Comparison of ENCODE assay signal across 12 cellular contexts in genomic region chr13:24162604-24163003, GRCh38. TPM values are rescaled to one million over a fixed set of nuclear protein-coding genes. Genes with fewer than 3 reads are reported as not detected.
DNase-seq lines count a peak whose midpoint lies in the region; ATAC-seq and TF ChIP-seq lines count a peak whose summit lies in the region.
"Had no signal": no experiment of that assay in that cellular context is flagged by ENCODE, and none has a peak within 500 bp of the region (broad histone marks: within the 10 kb centered on the region; RNA-seq: fewer than 3 reads in every experiment).

No MANE protein-coding gene starts in this region.

- no peak overlapping the region for H3K23ac ChIP-seq in H9 (ENCODE audit: insufficient read length, low read depth, low read length)

- H3K79me2 ChIP-seq in H9 (ENCODE audit: insufficient read depth, low read length): peaks cover 23% of the 10 kb centered on the region; the same call in 1 of the 2 replicates

- POLR2A ChIA-PET in naive thymus-derived CD8-positive, alpha-beta T cell (lab: Charles Lee): no interaction called here

- H3K9me3 ChIP-seq in CD4-positive, CD25-positive, alpha-beta regulatory T cell (ENCODE audit: control insufficient read depth in 2 of 2, low read length in 2 of 2): no peaks in the 10 kb centered on the region
- no peaks in the 10 kb centered on the region for H3K9me3 ChIP-seq in H9 (ENCODE audit: control insufficient read depth, low read depth, low read length)

- no peak overlapping the region for H2BK5ac ChIP-seq in H9 (ENCODE audit: insufficient read length, low read length)

- peaks cover 13% of the 10 kb centered on the region for H3K27me3 Mint-ChIP-seq in CD4-positive, CD25-positive, alpha-beta regulatory T cell
- H3K27me3 Mint-ChIP-seq in H9 (ENCODE audit: low read depth): peaks cover 12% of the 10 kb centered on the region
- H3K27me3 Mint-ChIP-seq in naive thymus-derived CD8-positive, alpha-beta T cell: peaks cover 0 to 7% (median 0%) of the 10 kb centered on the region in 5 donors

- intact Hi-C loops in posterior vena cava (cut with DNase I): no loop called here

- no peak overlapping the region for H3K4me3 ChIP-seq in CD4-positive, CD25-positive, alpha-beta regulatory T cell (ENCODE audit: low read depth, low read length)

- no peak overlapping the region for H4K91ac ChIP-seq in H9 (ENCODE audit: insufficient read length, low read depth, low read length)

- no peak overlapping the region for H2BK120ac ChIP-seq in H9 (ENCODE audit: low read depth, low read length, poor library complexity, severe bottlenecking)

- H3K4me3 Mint-ChIP-seq in CD4-positive, CD25-positive, alpha-beta regulatory T cell: peak overlapping the region; percentile 87 to 98 (median 88)
- peak overlapping the region; percentile 83; a peak in 4 of 5 replicates for H3K4me3 Mint-ChIP-seq in H9
- H3K4me3 Mint-ChIP-seq in naive thymus-derived CD8-positive, alpha-beta T cell: peak overlapping the region; percentile 73 to 92 (median 86)

- peaks cover 4% of the 10 kb centered on the region for H3K36me3 ChIP-seq in CD4-positive, CD25-positive, alpha-beta regulatory T cell (ENCODE audit: control insufficient read depth, insufficient read depth, low read length)

- peaks cover 12% of the 10 kb centered on the region for H3K23me2 ChIP-seq in H9 (ENCODE audit: insufficient read length, low read depth, low read length, poor library complexity, severe bottlenecking)

- no peak overlapping the region for H3T11ph ChIP-seq in H9 (ENCODE audit: low read length)

- no CpG with 5 or more reads among the region's 3 CpGs for WGBS in H9 (ENCODE audit: extremely low coverage, insufficient read length, low lambda C conversion rate)

- no peak overlapping the region for H3K4ac ChIP-seq in H9 (ENCODE audit: low read depth, low read length)

- no peak for DNase-seq in CD4-positive, CD25-positive, alpha-beta regulatory T cell
- DNase-seq in H9: no peak
- no peak for DNase-seq in caudate nucleus (lab: John Stamatoyannopoulos, UW)
- DNase-seq in naive thymus-derived CD8-positive, alpha-beta T cell: no peak
- DNase-seq in NOMO-1 (lab: John Stamatoyannopoulos, UW; ENCODE audit: unreplicated experiment in 2 of 2): no peak
- no peak for DNase-seq in posterior vena cava (ENCODE audit: low spot score)
- no peak for DNase-seq in OCI-M1 (lab: John Stamatoyannopoulos, UW)
- DNase-seq in NCI-H446 treated with DMSO at 0.1 percent for 48 hours (lab: John Stamatoyannopoulos, UW): no peak
- DNase-seq: activated gamma-delta T cell treated with Interleukin-2 at 50 U/mL for 16 hours; effector CD8-positive, alpha-beta T cell; NCI-H1694 treated with DMSO at 0.1 percent for 48 hours; T1000 had no signal

- no peak overlapping the region for H2BK12ac ChIP-seq in H9 (ENCODE audit: insufficient read length, low read depth, low read length)

- no peak overlapping the region for H2BK20ac ChIP-seq in H9 (ENCODE audit: low read depth, low read length, poor library complexity, severe bottlenecking)

- TF ChIP-seq CTCF in H9 (conservative IDR thresholded peaks at IDR 0.05): no peak

- H4K8ac ChIP-seq in H9 (replicated peaks; ENCODE audit: insufficient read length, low read depth, low read length): no peak overlapping the region

- no peak overlapping the region for H3K14ac ChIP-seq in H9 (ENCODE audit: insufficient read depth, low read length)

- H3K36me3 Mint-ChIP-seq in CD4-positive, CD25-positive, alpha-beta regulatory T cell: peaks cover 4% of the 10 kb centered on the region
- H3K36me3 Mint-ChIP-seq in H9 (ENCODE audit: insufficient read depth in 1 of 3, low read depth in 3 of 3): peaks cover 12 to 17% (median 15%) of the 10 kb centered on the region in 3 experiments
- peaks cover 0 to 7% (median 6%) of the 10 kb centered on the region in 3 donors for H3K36me3 Mint-ChIP-seq in naive thymus-derived CD8-positive, alpha-beta T cell

- no peaks in the 10 kb centered on the region for H3K27me3 ChIP-seq in CD4-positive, CD25-positive, alpha-beta regulatory T cell (ENCODE audit: control insufficient read depth, insufficient read depth, low read length)
- H3K27me3 ChIP-seq in H9 (ENCODE audit: insufficient read depth, low read length): no peaks in the 10 kb centered on the region

- peak overlapping the region; percentile 97 for H3K4me2 ChIP-seq in H9 (ENCODE audit: insufficient read depth, insufficient read length, low read length)

- H3K9me3 Mint-ChIP-seq in CD4-positive, CD25-positive, alpha-beta regulatory T cell: peaks cover 0 to 2% (median 0%) of the 10 kb centered on the region in 7 donors
- no peaks in the 10 kb centered on the region for H3K9me3 Mint-ChIP-seq in H9
- no peaks in the 10 kb centered on the region for H3K9me3 Mint-ChIP-seq in naive thymus-derived CD8-positive, alpha-beta T cell

- ATAC-seq in CD4-positive, CD25-positive, alpha-beta regulatory T cell (ENCODE audit: low read depth in 2 of 2): no peak
- no peak for ATAC-seq in naive thymus-derived CD8-positive, alpha-beta T cell

- H4K5ac ChIP-seq in H9 (ENCODE audit: insufficient read length, low read depth, low read length): no peak overlapping the region

- peaks cover 3% of the 10 kb centered on the region for H4K20me1 ChIP-seq in H9 (ENCODE audit: control insufficient read depth, insufficient read depth, insufficient read length)

- peaks cover 5% of the 10 kb centered on the region for H3K79me1 ChIP-seq in H9 (ENCODE audit: insufficient read depth, low read depth, low read length, poor library complexity, severe bottlenecking)

- no peak overlapping the region for H3K56ac ChIP-seq in H9 (ENCODE audit: insufficient read length, low read depth, low read length)

- no peak overlapping the region for H2AFZ ChIP-seq in H9 (ENCODE audit: low read length)

- H3K4me1 Mint-ChIP-seq in CD4-positive, CD25-positive, alpha-beta regulatory T cell: peaks cover 3 to 35% (median 23%) of the 10 kb centered on the region in 4 donors
- H3K4me1 Mint-ChIP-seq in H9: peaks cover 37 to 40% of the 10 kb centered on the region in 2 experiments
- peaks cover 20 to 36% (median 23%) of the 10 kb centered on the region in 4 donors for H3K4me1 Mint-ChIP-seq in naive thymus-derived CD8-positive, alpha-beta T cell

- no peak overlapping the region for H3K18ac ChIP-seq in H9 (ENCODE audit: insufficient read length, low read depth, low read length)

- peaks cover 29% of the 10 kb centered on the region for H3K4me1 ChIP-seq in CD4-positive, CD25-positive, alpha-beta regulatory T cell (ENCODE audit: control insufficient read depth, insufficient read depth, low read length, poor library complexity, severe bottlenecking)
- peaks cover 5% of the 10 kb centered on the region; the same call in 1 of the 2 replicates for H3K4me1 ChIP-seq in H9 (ENCODE audit: insufficient read depth, low read length)

- H3K27ac Mint-ChIP-seq in CD4-positive, CD25-positive, alpha-beta regulatory T cell: no peak overlapping the region
- H3K27ac Mint-ChIP-seq in H9: no peak overlapping the region
- peak overlapping the region in 4 of 10 donors; percentile 36 to 84 (median 74) for H3K27ac Mint-ChIP-seq in naive thymus-derived CD8-positive, alpha-beta T cell

- H2AK5ac ChIP-seq in H9 (ENCODE audit: insufficient read length, low read length): no peak overlapping the region

- H3K9ac ChIP-seq in H9 (ENCODE audit: extremely low read depth, insufficient read length, low read length): no peak overlapping the region

- no peak overlapping the region for H3K27ac ChIP-seq in CD4-positive, CD25-positive, alpha-beta regulatory T cell (ENCODE audit: insufficient read depth, low read length, poor library complexity, severe bottlenecking)
- H3K27ac ChIP-seq in H9 (ENCODE audit: insufficient read length, low read depth, low read length): no peak overlapping the region
- H3K27ac ChIP-seq in caudate nucleus (ENCODE audit: low read depth, low read length): peak overlapping the region; percentile 62

- no peak overlapping the region for H2BK15ac ChIP-seq in H9 (ENCODE audit: low read depth, low read length)

RNA-seq across cellular contexts. Expression of gene SPATA13, which starts 2.1 kb away (rescaled TPM):
- 115 TPM for total RNA-seq in CD4-positive, CD25-positive, alpha-beta regulatory T cell
- polyA plus RNA-seq in CD4-positive, CD25-positive, alpha-beta regulatory T cell: 100 to 1,000 TPM in 1 of 4 donors, 10 to 100 TPM in 3; 80.9 to 106 (median 87.3) TPM
- total RNA-seq in H9 (2021): 12.6 and 14.1 TPM in 2 replicates
- total RNA-seq in naive thymus-derived CD8-positive, alpha-beta T cell: 100 to 1,000 TPM; 120 to 121 TPM
- 10 to 100 TPM; 80.4 to 92.8 (median 84.8) TPM for polyA plus RNA-seq in naive thymus-derived CD8-positive, alpha-beta T cell
- 1 to 10 TPM; 8.5 to 8.8 TPM for total RNA-seq in posterior vena cava
